Comparison of ENCODE assay signal across 8 cellular contexts in the genomic region with DNA sequence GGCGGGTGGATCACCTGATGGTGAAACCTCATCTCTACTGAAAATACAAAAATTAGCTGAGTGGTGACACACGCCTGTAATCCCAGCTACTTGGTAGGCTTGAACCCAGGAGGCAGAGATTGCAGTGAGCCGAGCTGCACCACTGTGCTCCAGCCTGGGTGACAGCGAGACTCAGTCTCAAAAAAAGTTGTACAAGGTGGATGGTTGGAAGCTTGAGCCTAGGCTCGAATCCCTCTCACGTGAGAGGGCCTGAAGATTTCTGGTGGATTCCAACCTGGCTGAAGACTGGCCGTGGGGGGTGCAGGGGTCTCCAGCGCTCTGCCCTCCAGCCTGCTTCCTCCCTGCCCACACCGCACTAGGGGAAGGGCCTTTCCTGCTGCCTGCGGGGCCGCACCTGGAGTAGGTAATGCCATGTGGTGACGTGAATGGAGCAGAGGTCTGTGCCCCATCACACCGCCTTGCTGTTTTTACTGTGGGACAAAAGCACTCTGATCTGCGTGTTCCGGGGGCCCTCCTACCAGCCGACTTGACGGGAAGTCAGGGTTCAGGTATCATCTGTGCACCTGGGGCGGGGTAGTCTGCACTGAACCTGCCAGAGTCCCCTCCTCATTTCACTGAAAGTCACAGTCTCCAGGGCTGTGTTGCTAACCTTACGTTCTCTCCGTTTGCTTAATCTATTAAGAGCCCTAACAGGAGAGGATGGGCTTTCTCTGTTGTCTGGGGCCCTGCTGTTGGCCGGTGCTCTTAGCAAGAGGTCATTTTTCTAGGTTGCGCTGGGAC. TPM values are rescaled to one million over a fixed set of nuclear protein-coding genes. Genes with fewer than 3 reads are reported as not detected.
DNase-seq lines count a peak whose midpoint lies in the region; ATAC-seq, FAIRE-seq and TF ChIP-seq lines count a peak whose summit lies in the region.

No MANE protein-coding gene starts in this region.

- H3K4me2 ChIP-seq in keratinocyte (ENCODE audit: control insufficient read depth, extremely low read depth, insufficient read depth, low read depth, low read length): peak overlapping the region; percentile 99

- peaks cover 48% of the 10 kb centered on the region for H4K20me1 ChIP-seq in keratinocyte (ENCODE audit: control insufficient read depth, extremely low read depth, insufficient read depth, low read length)

- H3K36me3 ChIP-seq in keratinocyte (ENCODE audit: control insufficient read depth in 2 of 2, extremely low read depth in 1 of 2, insufficient read depth in 2 of 2, low read length in 2 of 2): peaks cover 20 to 38% of the 10 kb centered on the region in 2 experiments

- H2AFZ ChIP-seq in keratinocyte (ENCODE audit: control insufficient read depth, low read length): no peak overlapping the region

- H3K4me1 ChIP-seq in keratinocyte (ENCODE audit: control insufficient read depth, extremely low read depth, insufficient read depth, low read length): peaks cover 46% of the 10 kb centered on the region

- FAIRE-seq in keratinocyte (lab: Jason Lieb, UNC): no peak

- ATAC-seq in GM19351 (IDR thresholded peaks at IDR 0.05; ENCODE audit: unreplicated experiment): no peak
- no peak for ATAC-seq in GM19455 (IDR thresholded peaks at IDR 0.05; ENCODE audit: unreplicated experiment)

- no peaks in the 10 kb centered on the region for H3K9me3 ChIP-seq in keratinocyte (ENCODE audit: control insufficient read depth, low read depth, low read length)

- peaks cover 13% of the 10 kb centered on the region for H3K9me1 ChIP-seq in keratinocyte (ENCODE audit: control insufficient read depth, extremely low read depth, insufficient read depth, low read length)

- peaks cover under 1% of the 10 kb centered on the region for H3K27me3 ChIP-seq in keratinocyte (ENCODE audit: control insufficient read depth, extremely low read depth, insufficient read depth, low read length)

- no peak for TF ChIP-seq CTCF in keratinocyte (optimal IDR thresholded peaks at IDR 0.05 in 1 of 3, IDR thresholded peaks at IDR 0.05 in 1 of 3, conservative IDR thresholded peaks at IDR 0.05 in 1 of 3; ENCODE audit: extremely low read depth in 1 of 3, insufficient read depth in 2 of 3, low read length in 3 of 3)

- in situ Hi-C loops in KBM-7 (cut with MboI; ENCODE audit: low pct_unique_long_range_greater_than_20kb, low sequenced_read_pairs): no loop called here

- H3K4me3 ChIP-seq in keratinocyte (ENCODE audit: control insufficient read depth in 2 of 3, extremely low read depth in 1 of 3, insufficient read depth in 2 of 3, low read depth in 1 of 3, low read length in 3 of 3): no peak overlapping the region

- peak overlapping the region; percentile 97 for H3K9ac ChIP-seq in keratinocyte (ENCODE audit: control insufficient read depth, extremely low read depth, insufficient read depth, low read length)

- H3K27ac ChIP-seq in keratinocyte (ENCODE audit: control insufficient read depth, insufficient read depth, low read length): no peak overlapping the region

- peaks cover 39% of the 10 kb centered on the region for H3K79me2 ChIP-seq in keratinocyte (ENCODE audit: control insufficient read depth, insufficient read depth, low read length)

- DNase-seq in DMS 273 treated with DMSO at 0.1 percent for 48 hours (lab: John Stamatoyannopoulos, UW): peak; percentile 76
- DNase-seq in KBM-7: peak; percentile 47
- DNase-seq in activated CD8-positive, alpha-beta memory T cell treated with anti-CD3 and anti-CD28 coated beads, Interleukin-2, amount 50 U/mL, for 48 hours: peak; percentile 83
- DNase-seq in keratinocyte (ENCODE audit: low read depth, low spot score): no peak
- no peak for DNase-seq in activated CD4-positive, CD25-positive, alpha-beta regulatory T cell treated with anti-CD3 and anti-CD28 coated beads, Interleukin-2, amount 50 U/mL, for 72 hours
- no peak for DNase-seq in HuH-7.5 (ENCODE audit: low spot score)

- dilution Hi-C loops in keratinocyte (cut with MboI; ENCODE audit: extremely low pct_ligation_motif_present, low sequenced_read_pairs): no loop called here

RNA-seq across cellular contexts. Expression of a gene that starts 4.2 kb away (rescaled TPM):
- 1,741 to 3,736 TPM (median 2,095 TPM) in 3 replicates for polyA plus RNA-seq in keratinocyte
- polyA plus RNA-seq in keratinocyte (2011; ENCODE audit: low read depth): 556 TPM
- 1,111 and 3,827 TPM in 2 replicates for polyA plus RNA-seq in keratinocyte (2011; cell fraction: cytosol; rRNA removed)
- polyA plus RNA-seq in keratinocyte (2011; cell fraction: nucleus; rRNA removed): 583 and 788 TPM in 2 replicates
- 2,804 and 3,239 TPM in 2 replicates for polyA plus RNA-seq in keratinocyte (2012; ENCODE audit: low replicate concordance)
- polyA minus RNA-seq in keratinocyte: 563 to 886 TPM (median 708 TPM) in 3 replicates
- polyA minus RNA-seq in keratinocyte (2011; cell fraction: cytosol; rRNA and poly(A)+ RNA removed): 5,316 TPM
- polyA minus RNA-seq in keratinocyte (2011; cell fraction: nucleus; rRNA and poly(A)+ RNA removed): 452 and 678 TPM in 2 replicates

RNA-seq across cellular contexts. Expression of a gene that starts 10.9 kb away (rescaled TPM):
- polyA plus RNA-seq in keratinocyte: 6.2 to 12.4 TPM (median 9.1 TPM) in 3 replicates
- polyA plus RNA-seq in keratinocyte (2011; ENCODE audit: low read depth): 22.3 TPM
- polyA plus RNA-seq in keratinocyte (2011; cell fraction: cytosol; rRNA removed): 1.8 and 3.4 TPM in 2 replicates
- polyA plus RNA-seq in keratinocyte (2011; cell fraction: nucleus; rRNA removed): 124 and 133 TPM in 2 replicates
- polyA plus RNA-seq in keratinocyte (2012; ENCODE audit: low replicate concordance): 3.5 and 8.3 TPM in 2 replicates
- 2.6 to 4.3 TPM (median 3.0 TPM) in 3 replicates for polyA minus RNA-seq in keratinocyte
- 6.7 TPM for polyA minus RNA-seq in keratinocyte (2011; cell fraction: cytosol; rRNA and poly(A)+ RNA removed)
- 12.8 and 13.6 TPM in 2 replicates for polyA minus RNA-seq in keratinocyte (2011; cell fraction: nucleus; rRNA and poly(A)+ RNA removed)

RNA-seq across cellular contexts. Expression of a gene that starts 48.8 kb away (rescaled TPM):
- polyA plus RNA-seq in keratinocyte: 0.09 to 0.13 TPM in 2 of 3 replicates, not detected in the other
- polyA plus RNA-seq in keratinocyte (2011; ENCODE audit: low read depth): not detected
- not detected in 2 replicates for polyA plus RNA-seq in keratinocyte (2011; cell fraction: cytosol; rRNA removed)
- polyA plus RNA-seq in keratinocyte (2011; cell fraction: nucleus; rRNA removed): not detected in 2 replicates
- polyA plus RNA-seq in keratinocyte (2012; ENCODE audit: low replicate concordance): not detected in 2 replicates
- polyA minus RNA-seq in keratinocyte: not detected in 3 replicates
- polyA minus RNA-seq in keratinocyte (2011; cell fraction: cytosol; rRNA and poly(A)+ RNA removed): not detected
- not detected in 2 replicates for polyA minus RNA-seq in keratinocyte (2011; cell fraction: nucleus; rRNA and poly(A)+ RNA removed)

RNA-seq across cellular contexts. Expression of a gene that starts 56.5 kb away (rescaled TPM):
- 43.8 to 59.4 TPM (median 45.2 TPM) in 3 replicates for polyA plus RNA-seq in keratinocyte
- 61.3 TPM for polyA plus RNA-seq in keratinocyte (2011; ENCODE audit: low read depth)
- polyA plus RNA-seq in keratinocyte (2011; cell fraction: cytosol; rRNA removed): 25.8 and 33.9 TPM in 2 replicates
- polyA plus RNA-seq in keratinocyte (2011; cell fraction: nucleus; rRNA removed): 196 and 220 TPM in 2 replicates
- polyA plus RNA-seq in keratinocyte (2012; ENCODE audit: low replicate concordance): 44.4 and 56.1 TPM in 2 replicates
- polyA minus RNA-seq in keratinocyte: 51.9 to 68.9 TPM (median 66.4 TPM) in 3 replicates
- polyA minus RNA-seq in keratinocyte (2011; cell fraction: cytosol; rRNA and poly(A)+ RNA removed): 54.3 TPM
- polyA minus RNA-seq in keratinocyte (2011; cell fraction: nucleus; rRNA and poly(A)+ RNA removed): 133 and 141 TPM in 2 replicates

Comparison
In these comparisons a context has a peak if more than half of its experiments do, and no peak if none do; other contexts are left out.
1. DNase-seq: peak in DMS 273 treated with DMSO at 0.1 percent for 48 hours (single experiment), KBM-7 (single experiment) and activated CD8-positive, alpha-beta memory T cell treated with anti-CD3 and anti-CD28 coated beads, Interleukin-2, amount 50 U/mL, for 48 hours (single experiment); none in keratinocyte (single experiment), activated CD4-positive, CD25-positive, alpha-beta regulatory T cell treated with anti-CD3 and anti-CD28 coated beads, Interleukin-2, amount 50 U/mL, for 72 hours (single experiment) and HuH-7.5 (single experiment).